1 cellular context compared by ENCODE assay signal in genomic region chr19:3712663-3713531, GRCh38.
TF ChIP-seq lines count a peak whose summit lies in the region.

No MANE protein-coding gene starts in this region.

TF ChIP-seq in K562, 482 proteins besides CTCF, POLR2A, EP300 and RAD21:
- TF ChIP-seq MAFF (IDR thresholded peaks at IDR 0.05; ENCODE audit: low read length) (no peak), RERE (CRISPR knock-in tag; IDR thresholded peaks at IDR 0.05; ENCODE audit: borderline replicate concordance) (no peak), NFIC (IDR thresholded peaks at IDR 0.05) (no peak), MXI1 (IDR thresholded peaks at IDR 0.05; ENCODE audit: low read depth, low read length) (no peak)
